In the genomic region with DNA sequence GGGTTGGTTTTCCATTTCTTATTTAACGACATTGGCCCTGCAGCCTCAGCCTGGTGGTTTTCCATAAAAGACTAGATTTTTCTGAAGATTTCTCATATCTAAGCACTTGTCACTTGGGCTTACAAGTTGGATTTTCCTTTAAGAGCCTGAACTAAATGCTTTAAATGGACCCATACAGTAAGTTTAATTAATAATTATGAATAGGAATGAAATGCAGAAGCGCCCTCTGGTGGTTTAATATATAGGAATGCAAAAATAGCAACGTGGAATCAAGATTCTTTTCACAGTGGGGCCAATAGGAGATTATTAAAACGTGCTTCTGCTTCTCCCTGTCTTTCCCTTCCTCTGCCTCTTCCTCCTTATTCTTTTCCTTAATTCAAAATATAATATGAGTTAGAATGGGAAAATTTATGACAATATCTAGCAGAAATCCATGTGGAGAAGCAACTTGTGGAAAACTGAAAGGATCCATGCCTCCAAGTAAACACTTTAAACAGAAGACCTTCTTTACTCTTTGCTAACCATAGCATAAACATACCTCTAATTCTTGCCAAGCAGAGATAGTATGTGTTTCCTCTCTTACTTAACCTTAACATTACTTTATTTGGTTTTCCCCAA, we compare ENCODE assay signal across 8 cellular contexts.
DNase-seq lines count a peak whose midpoint lies in the region; ATAC-seq and TF ChIP-seq lines count a peak whose summit lies in the region.

No MANE protein-coding gene starts in this region.

- TF ChIP-seq POLR2A in Peyer's patch (IDR thresholded peaks at IDR 0.05), result no peak

- DNase-seq in BE2C (peak; percentile 9), HFFc6 (peak; percentile 2), Peyer's patch (no peak), foreskin keratinocyte (peak in 1 of 2 donors; percentile 24), stromal cell of bone marrow (ENCODE audit: low read depth) (peak; percentile 3), posterior cingulate gyrus (no peak)

- no peaks in the 10 kb centered on the region for H3K4me1 Mint-ChIP-seq in HFFc6 (ENCODE audit: low read depth)

- no peak overlapping the region for H3K4me3 ChIP-seq in BE2C (ENCODE audit: low read depth, low read length)
- H3K4me3 ChIP-seq in Peyer's patch, result no peak overlapping the region

- H3K27me3 ChIP-seq in BE2C, result no peaks in the 10 kb centered on the region
- no peaks in the 10 kb centered on the region for H3K27me3 ChIP-seq in Peyer's patch
- H3K27me3 ChIP-seq in foreskin keratinocyte, result no peaks in the 10 kb centered on the region

- peaks cover 20% of the 10 kb centered on the region for H3K9me3 Mint-ChIP-seq in HFFc6

- no peak for ATAC-seq in foreskin keratinocyte
- ATAC-seq in GM21786 (IDR thresholded peaks at IDR 0.05; ENCODE audit: unreplicated experiment), result no peak
- no peak for ATAC-seq in GM21526 (IDR thresholded peaks at IDR 0.05; ENCODE audit: low FRiP score, unreplicated experiment)

- no peak overlapping the region for H3K27ac Mint-ChIP-seq in HFFc6

- TF ChIP-seq CTCF in BE2C (IDR thresholded peaks at IDR 0.05; ENCODE audit: low read depth, low read length) (peak; percentile 65), HFFc6 (IDR thresholded peaks at IDR 0.05) (peak; percentile 77), Peyer's patch (IDR thresholded peaks at IDR 0.05) (peak in 5 of 6 experiments; percentile 20 to 58 (median 45)), foreskin keratinocyte (conservative IDR thresholded peaks at IDR 0.05) (peak; percentile 70)

- H3K36me3 Mint-ChIP-seq in HFFc6 (ENCODE audit: low read depth), result no peaks in the 10 kb centered on the region

- no peak overlapping the region for H3K4me3 Mint-ChIP-seq in HFFc6

- no peak overlapping the region for H3K27ac ChIP-seq in Peyer's patch
- no peak overlapping the region for H3K27ac ChIP-seq in foreskin keratinocyte

- H3K36me3 ChIP-seq in BE2C (no peaks in the 10 kb centered on the region), Peyer's patch (no peaks in the 10 kb centered on the region)

- peaks cover 9% of the 10 kb centered on the region for H3K4me1 ChIP-seq in BE2C
- no peaks in the 10 kb centered on the region for H3K4me1 ChIP-seq in Peyer's patch
- no peaks in the 10 kb centered on the region for H3K4me1 ChIP-seq in foreskin keratinocyte

- H3K27me3 Mint-ChIP-seq in HFFc6 (ENCODE audit: insufficient read depth), result no peaks in the 10 kb centered on the region; the same call in 1 of the 2 replicates

- intact Hi-C loops in posterior cingulate gyrus (cut with DNase I), result loop anchor here (2.0 kb wide), 1 partner anchor 342 kb away; no protein-coding TSS in a partner anchor

- H3K9me3 ChIP-seq in BE2C (no peaks in the 10 kb centered on the region), Peyer's patch (no peaks in the 10 kb centered on the region)

Comparison
In these comparisons a context has a peak if more than half of its experiments do, and no peak if none do; other contexts are left out.
1. DNase-seq: peak in BE2C (single experiment), HFFc6 (single experiment) and stromal cell of bone marrow (single experiment); none in Peyer's patch (0 of 3) and posterior cingulate gyrus (0 of 10).
2. Peak in every context shown above with its lines, with median percentiles within 50 percentile points of each other: CTCF ChIP-seq.